2 cellular contexts compared by ENCODE assay signal in genomic region chr9:114981095-114981494, GRCh38.
TF ChIP-seq lines count a peak whose summit lies in the region.

No MANE protein-coding gene starts in this region.

TF ChIP-seq in IMR-90, 13 proteins besides CTCF, POLR2A, EP300 and RAD21 (continued from another document):
- no peak for TF ChIP-seq FOS (IDR thresholded peaks at IDR 0.05; ENCODE audit: low read depth, low read length)
- TF ChIP-seq, protein P1, sequence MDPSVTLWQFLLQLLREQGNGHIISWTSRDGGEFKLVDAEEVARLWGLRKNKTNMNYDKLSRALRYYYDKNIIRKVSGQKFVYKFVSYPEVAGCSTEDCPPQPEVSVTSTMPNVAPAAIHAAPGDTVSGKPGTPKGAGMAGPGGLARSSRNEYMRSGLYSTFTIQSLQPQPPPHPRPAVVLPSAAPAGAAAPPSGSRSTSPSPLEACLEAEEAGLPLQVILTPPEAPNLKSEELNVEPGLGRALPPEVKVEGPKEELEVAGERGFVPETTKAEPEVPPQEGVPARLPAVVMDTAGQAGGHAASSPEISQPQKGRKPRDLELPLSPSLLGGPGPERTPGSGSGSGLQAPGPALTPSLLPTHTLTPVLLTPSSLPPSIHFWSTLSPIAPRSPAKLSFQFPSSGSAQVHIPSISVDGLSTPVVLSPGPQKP (IDR thresholded peaks at IDR 0.05; ENCODE audit: borderline replicate concordance, low read depth, low read length) = no peak

TF ChIP-seq in K562, 482 proteins besides CTCF, POLR2A, EP300 and RAD21 (continued from another document):
- TF ChIP-seq CEBPG (CRISPR knock-in tag; IDR thresholded peaks at IDR 0.05) (no peak), CEBPG (tag; conservative IDR thresholded peaks at IDR 0.05 in 1 of 2, IDR thresholded peaks at IDR 0.05 in 1 of 2) (peak in 1 of 2 experiments; percentile 47; a peak in 1 of 4 replicates), ATF1 (CRISPR knock-in tag; IDR thresholded peaks at IDR 0.05) (no peak), ATF1 (tag; IDR thresholded peaks at IDR 0.05) (no peak), CHCHD3 (CRISPR knock-in tag; IDR thresholded peaks at IDR 0.05) (no peak), TSHZ1 (CRISPR knock-in tag; IDR thresholded peaks at IDR 0.05) (no peak), CHD7 (IDR thresholded peaks at IDR 0.05; ENCODE audit: low read depth, low read length) (no peak)
- TF ChIP-seq, protein P2, sequence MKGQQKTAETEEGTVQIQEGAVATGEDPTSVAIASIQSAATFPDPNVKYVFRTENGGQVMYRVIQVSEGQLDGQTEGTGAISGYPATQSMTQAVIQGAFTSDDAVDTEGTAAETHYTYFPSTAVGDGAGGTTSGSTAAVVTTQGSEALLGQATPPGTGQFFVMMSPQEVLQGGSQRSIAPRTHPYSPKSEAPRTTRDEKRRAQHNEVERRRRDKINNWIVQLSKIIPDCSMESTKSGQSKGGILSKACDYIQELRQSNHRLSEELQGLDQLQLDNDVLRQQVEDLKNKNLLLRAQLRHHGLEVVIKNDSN (CRISPR knock-in tag; IDR thresholded peaks at IDR 0.05) = no peak
- TF ChIP-seq, protein P3, sequence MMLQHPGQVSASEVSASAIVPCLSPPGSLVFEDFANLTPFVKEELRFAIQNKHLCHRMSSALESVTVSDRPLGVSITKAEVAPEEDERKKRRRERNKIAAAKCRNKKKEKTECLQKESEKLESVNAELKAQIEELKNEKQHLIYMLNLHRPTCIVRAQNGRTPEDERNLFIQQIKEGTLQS (IDR thresholded peaks at IDR 0.05) = peak; percentile 12; the same call in 1 of the 2 replicates
- TF ChIP-seq, protein P3 (CRISPR knock-in tag; conservative IDR thresholded peaks at IDR 0.05) = no peak
- TF ChIP-seq, protein P4, sequence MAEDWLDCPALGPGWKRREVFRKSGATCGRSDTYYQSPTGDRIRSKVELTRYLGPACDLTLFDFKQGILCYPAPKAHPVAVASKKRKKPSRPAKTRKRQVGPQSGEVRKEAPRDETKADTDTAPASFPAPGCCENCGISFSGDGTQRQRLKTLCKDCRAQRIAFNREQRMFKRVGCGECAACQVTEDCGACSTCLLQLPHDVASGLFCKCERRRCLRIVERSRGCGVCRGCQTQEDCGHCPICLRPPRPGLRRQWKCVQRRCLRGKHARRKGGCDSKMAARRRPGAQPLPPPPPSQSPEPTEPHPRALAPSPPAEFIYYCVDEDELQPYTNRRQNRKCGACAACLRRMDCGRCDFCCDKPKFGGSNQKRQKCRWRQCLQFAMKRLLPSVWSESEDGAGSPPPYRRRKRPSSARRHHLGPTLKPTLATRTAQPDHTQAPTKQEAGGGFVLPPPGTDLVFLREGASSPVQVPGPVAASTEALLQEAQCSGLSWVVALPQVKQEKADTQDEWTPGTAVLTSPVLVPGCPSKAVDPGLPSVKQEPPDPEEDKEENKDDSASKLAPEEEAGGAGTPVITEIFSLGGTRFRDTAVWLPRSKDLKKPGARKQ (CRISPR knock-in tag; IDR thresholded peaks at IDR 0.05) = no peak
